ENCODE assay signal across 21 cellular contexts in the genomic region with DNA sequence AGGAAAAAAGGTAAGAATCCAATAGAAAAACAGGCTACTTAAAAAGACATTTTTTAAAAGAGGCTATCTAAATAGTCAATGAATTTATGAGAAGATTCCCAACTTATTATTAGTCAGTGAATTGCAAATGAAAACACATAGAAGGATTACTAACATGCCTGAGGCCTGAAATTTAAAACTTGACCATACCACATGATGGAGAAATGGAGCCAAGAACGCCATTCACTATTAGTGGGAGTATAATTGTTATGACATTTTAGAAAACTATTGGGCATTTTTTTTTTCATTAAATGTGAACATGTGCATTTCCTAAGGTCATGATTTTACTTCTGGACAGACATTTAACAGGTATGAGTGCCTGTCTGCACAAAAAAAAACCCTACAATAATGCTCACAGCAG. TPM values are rescaled to one million over a fixed set of nuclear protein-coding genes. Genes with fewer than 3 reads are reported as not detected.
"Had no signal": no experiment of that assay in that cellular context is flagged by ENCODE, and none has a peak within 500 bp of the region (broad histone marks: within the 10 kb centered on the region; RNA-seq: fewer than 3 reads in every experiment).

No MANE protein-coding gene starts in this region.

- H3K27ac ChIP-seq: brain microvascular endothelial cell, esophagus squamous epithelium, gastrocnemius medialis, heart right ventricle, left lung, upper lobe of right lung had no signal

- H3K9me3 ChIP-seq: esophagus squamous epithelium, gastrocnemius medialis, heart right ventricle, left lung, upper lobe of right lung had no signal

- H3K36me3 ChIP-seq: brain microvascular endothelial cell, esophagus squamous epithelium, gastrocnemius medialis, heart right ventricle, left lung, upper lobe of right lung had no signal

- DNase-seq: activated CD4-positive, alpha-beta T cell treated with anti-CD3 and anti-CD28 coated beads, Interleukin-2, amount 50 U/mL, for 1 hour; activated CD4-positive, CD25-positive, alpha-beta regulatory T cell; activated naive CD4-positive, alpha-beta T cell treated with anti-CD3 and anti-CD28 coated beads, Interleukin-2, amount 50 U/mL, for 16 hours; amniotic stem cell; brain microvascular endothelial cell; esophagus squamous epithelium; gastrocnemius medialis; heart right ventricle; left lung; nephron progenitor cell; stimulated activated CD4-positive, alpha-beta T cell treated with anti-CD3 and anti-CD28 coated beads, Interleukin-2, amount 100 ng/mL, for 48 hours; stimulated activated CD8-positive, alpha-beta memory T cell treated with anti-CD3 and anti-CD28 coated beads, Interleukin-4, amount 100 ng/mL, for 48 hours; stimulated activated naive CD8-positive, alpha-beta T cell treated with anti-CD3 and anti-CD28 coated beads, Interleukin-15, Interleukin-2, amounts not matched to agents 100 U/mL and 50 U/mL, for 24 hours; upper lobe of right lung had no signal

- H3K4me1 ChIP-seq: esophagus squamous epithelium, gastrocnemius medialis, heart right ventricle, left lung, upper lobe of right lung had no signal

- H3K4me3 ChIP-seq: esophagus squamous epithelium, gastrocnemius medialis, heart right ventricle, left lung, upper lobe of right lung had no signal

- ATAC-seq: gastrocnemius medialis; heart right ventricle; left lung; stimulated activated naive CD8-positive, alpha-beta T cell treated with anti-CD3 and anti-CD28 coated beads, Interleukin-15, Interleukin-2, amounts not matched to agents 100 U/mL and 50 U/mL, for 24 hours; upper lobe of right lung had no signal

- H3K27me3 ChIP-seq: brain microvascular endothelial cell, esophagus squamous epithelium, gastrocnemius medialis, left lung, upper lobe of right lung had no signal

RNA-seq across cellular contexts. Expression of a gene that starts 24.8 kb away (rescaled TPM):
- total RNA-seq: cerebellum; dermis microvascular lymphatic vessel endothelial cell; esophagus squamous epithelium; gastrocnemius medialis; heart right ventricle; left lung; omental fat pad; pulmonary artery endothelial cell; T-helper 2 cell treated with Interferon-gamma antibody and Interleukin-4, amounts not matched to agents 100 ng/mL and 5 ng/mL, for 36 hours; temporal lobe; upper lobe of right lung had no signal
- polyA plus RNA-seq: heart right ventricle, keratinocyte had no signal

RNA-seq across cellular contexts. Expression of a gene that starts 53.5 kb away (rescaled TPM):
- total RNA-seq: dermis microvascular lymphatic vessel endothelial cell, esophagus squamous epithelium, gastrocnemius medialis, left lung, omental fat pad, pulmonary artery endothelial cell, temporal lobe, upper lobe of right lung had no signal
- polyA plus RNA-seq: keratinocyte had no signal
